8 cellular contexts compared by ENCODE assay signal in the genomic region with DNA sequence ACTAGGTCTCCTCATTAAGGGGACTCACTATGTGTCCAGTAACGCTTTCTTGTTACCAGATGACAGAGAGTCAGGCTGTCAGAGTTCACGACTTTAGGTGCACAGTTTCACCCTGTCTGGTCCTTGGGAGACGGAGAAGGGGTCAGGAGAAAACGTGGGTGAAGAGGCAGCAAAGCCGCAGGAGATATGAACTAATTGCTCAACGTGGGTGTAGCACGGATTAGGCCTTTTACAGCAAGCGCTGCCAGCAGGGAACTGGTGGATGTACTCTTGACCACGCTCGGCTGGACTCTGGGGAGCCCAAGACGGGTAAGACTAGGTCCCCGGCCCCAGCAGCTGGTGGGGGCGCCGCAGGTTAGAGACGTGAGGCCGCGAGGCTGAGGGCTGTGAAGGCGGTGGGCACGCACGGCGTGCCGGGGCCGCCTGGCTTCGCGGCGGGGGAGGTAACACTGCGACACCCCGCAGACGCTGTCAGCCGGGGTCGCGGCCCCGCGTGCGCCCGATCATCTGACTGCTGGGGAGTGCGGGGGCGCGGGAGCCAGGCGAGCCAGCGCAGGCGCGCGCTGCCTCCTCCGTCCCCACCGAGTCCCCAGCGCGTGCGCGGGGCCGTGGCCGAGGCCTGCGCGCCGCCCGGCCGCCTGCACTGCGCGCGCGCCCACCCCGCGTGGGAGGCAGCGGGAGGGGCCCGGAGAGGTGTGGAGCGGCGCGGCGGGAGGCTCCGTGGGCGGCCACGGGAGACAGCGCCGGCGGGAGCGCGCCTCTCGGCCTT. TPM values are rescaled to one million over a fixed set of nuclear protein-coding genes. Genes with fewer than 3 reads are reported as not detected.
DNase-seq lines count a peak whose midpoint lies in the region; ATAC-seq and TF ChIP-seq lines count a peak whose summit lies in the region.

Gene CLIP4 (plus strand): TSS at position 575 of the 769 bp plus-strand sequence. CDS start 5,974 bp downstream, outside the sequence.

- H3K4me1 Mint-ChIP-seq in activated CD8-positive, alpha-beta T cell treated with anti-CD3 and anti-CD28 coated beads for 36 hours (ENCODE audit: low read depth), result peaks cover 43% of the 10 kb centered on the region

- H3K27me3 Mint-ChIP-seq in activated CD8-positive, alpha-beta T cell treated with anti-CD3 and anti-CD28 coated beads for 36 hours, result no peaks in the 10 kb centered on the region

- peak within 1 kb of the TSS; percentile 91 for H3K27ac Mint-ChIP-seq in activated CD8-positive, alpha-beta T cell treated with anti-CD3 and anti-CD28 coated beads for 36 hours

- H3K27me3 ChIP-seq in ectodermal cell (ENCODE audit: control insufficient read depth, insufficient read depth, low read length, poor library complexity, severe bottlenecking), result peaks cover 57% of the 10 kb centered on the region

- WGBS in ectodermal cell, 2 experiments, result 6 to 7% methylated on average over 78 of the region's 78 CpGs

- CTCF ChIA-PET in activated CD8-positive, alpha-beta T cell treated with anti-CD3 and anti-CD28 coated beads for 36 hours (lab: Charles Lee), result no interaction called here

- H3K4me3 ChIP-seq in ectodermal cell (ENCODE audit: insufficient read depth, low read depth, low read length), result peak within 1 kb of the TSS; percentile 50

- in situ Hi-C loops in KBM-7 (cut with MboI; ENCODE audit: low pct_unique_long_range_greater_than_20kb, low sequenced_read_pairs), result no loop called here

- ATAC-seq in GM19395 (IDR thresholded peaks at IDR 0.05; ENCODE audit: unreplicated experiment) (peak; percentile 36), HG02870 (IDR thresholded peaks at IDR 0.05; ENCODE audit: unreplicated experiment) (no peak)
- peak; percentile 77 for ATAC-seq in activated CD8-positive, alpha-beta T cell treated with anti-CD3 and anti-CD28 coated beads for 36 hours

- H3K4me1 ChIP-seq in ectodermal cell (ENCODE audit: control insufficient read depth, insufficient read depth, low read length), result no peaks in the 10 kb centered on the region

- peak; percentile 96 for DNase-seq in AG20443 (ENCODE audit: low spot score)
- DNase-seq in KBM-7, result peak; percentile 41
- peak; percentile 78 for DNase-seq in activated CD8-positive, alpha-beta T cell treated with anti-CD3 and anti-CD28 coated beads for 36 hours
- DNase-seq in lung microvascular endothelial cell (ENCODE audit: low read depth in 2 of 2), result peak; percentile 57 to 64
- DNase-seq in stimulated activated CD4-positive, alpha-beta T cell treated with anti-CD3 and anti-CD28 coated beads, TNF-alpha, amount 100 ng/mL, for 4 hours (ENCODE audit: low read depth in 3 of 3), result peak; percentile 59 to 77 (median 71)

- POLR2A ChIA-PET in activated CD8-positive, alpha-beta T cell treated with anti-CD3 and anti-CD28 coated beads for 36 hours (lab: Charles Lee), result interaction anchor here (1.3 to 4.5 kb wide), 5 partner anchors 10 to 104 kb away, joined by 3 to 29 read pairs (median 10); no protein-coding TSS in a partner anchor

- no peaks in the 10 kb centered on the region for H3K36me3 ChIP-seq in ectodermal cell (ENCODE audit: control insufficient read depth, insufficient read depth, low read length)

- TF ChIP-seq CTCF in activated CD8-positive, alpha-beta T cell treated with anti-CD3 and anti-CD28 coated beads for 36 hours (IDR thresholded peaks at IDR 0.05), result no peak

- intact Hi-C loops in activated CD8-positive, alpha-beta T cell treated with anti-CD3 and anti-CD28 coated beads for 36 hours (cut with micrococcal nuclease), result loop anchor here (10.0 kb wide), 1 partner anchor 100 kb away; no protein-coding TSS in a partner anchor

- peaks cover 1% of the 10 kb centered on the region for H3K36me3 Mint-ChIP-seq in activated CD8-positive, alpha-beta T cell treated with anti-CD3 and anti-CD28 coated beads for 36 hours (ENCODE audit: low read depth)

- no peaks in the 10 kb centered on the region for H3K9me3 Mint-ChIP-seq in activated CD8-positive, alpha-beta T cell treated with anti-CD3 and anti-CD28 coated beads for 36 hours

- H3K9me3 ChIP-seq in ectodermal cell (ENCODE audit: control insufficient read depth, low read length), result no peaks in the 10 kb centered on the region

- no peak within 1 kb of the TSS for H3K27ac ChIP-seq in ectodermal cell (ENCODE audit: insufficient read depth, low read depth, low read length, poor library complexity, severe bottlenecking)

- peak within 1 kb of the TSS; percentile 81 for H3K4me3 Mint-ChIP-seq in activated CD8-positive, alpha-beta T cell treated with anti-CD3 and anti-CD28 coated beads for 36 hours

RNA-seq across cellular contexts. Expression of gene CLIP4, which starts in this region (rescaled TPM):
- total RNA-seq in activated CD8-positive, alpha-beta T cell treated with anti-CD3 and anti-CD28 coated beads for 36 hours, result 10 to 100 TPM; 25.3 to 28.3 TPM
- 2.0 TPM for polyA plus RNA-seq in ectodermal cell (2013, experiment 1 of 4)
- polyA plus RNA-seq in ectodermal cell (2013, experiment 2 of 4), result 2.1 TPM
- polyA plus RNA-seq in ectodermal cell (2013, experiment 3 of 4), result 1.2 TPM
- polyA plus RNA-seq in ectodermal cell (2013, experiment 4 of 4), result 1.9 TPM
- total RNA-seq in lung microvascular endothelial cell, result 13.9 and 14.2 TPM in 2 replicates

Comparison
In these comparisons a context has a peak if more than half of its experiments do, and no peak if none do; other contexts are left out.
1. DNase-seq: peak in every context shown above with its lines; median percentile 96 in AG20443; 78 in activated CD8-positive, alpha-beta T cell treated with anti-CD3 and anti-CD28 coated beads for 36 hours; 71 in stimulated activated CD4-positive, alpha-beta T cell treated with anti-CD3 and anti-CD28 coated beads, TNF-alpha, amount 100 ng/mL, for 4 hours; 60 in lung microvascular endothelial cell; 41 in KBM-7.